18 cellular contexts compared by ENCODE assay signal in genomic region chr10:132542086-132542775, GRCh38. TPM values are rescaled to one million over a fixed set of nuclear protein-coding genes. Genes with fewer than 3 reads are reported as not detected.
DNase-seq lines count a peak whose midpoint lies in the region; ATAC-seq, FAIRE-seq and TF ChIP-seq lines count a peak whose summit lies in the region.
"Had no signal": no experiment of that assay in that cellular context is flagged by ENCODE, and none has a peak within 500 bp of the region (broad histone marks: within the 10 kb centered on the region; RNA-seq: fewer than 3 reads in every experiment).

No MANE protein-coding gene starts in this region.

- peak overlapping the region; percentile 30 for H3K4me2 ChIP-seq in GM12878 (ENCODE audit: control insufficient read depth, insufficient read depth)
- H3K4me2 ChIP-seq in neuronal stem cell (ENCODE audit: insufficient read depth, low read length, poor library complexity, severe bottlenecking): no peak overlapping the region

- TF ChIP-seq POLR2A in GM12878 (IDR thresholded peaks at IDR 0.05; ENCODE audit: low read depth, low read length): no peak

- CTCF ChIA-PET in GM12878 (lab: Yijun Ruan, JAX): interaction anchor here (0.9 to 4.5 kb wide), 5 partner anchors 9 to 83 kb away, joined by 5 to 27 read pairs (median 25); no protein-coding TSS in a partner anchor

- peak; percentile 5 for DNase-seq in NCI-H2227 (lab: John Stamatoyannopoulos, UW; ENCODE audit: unreplicated experiment)
- no peak for DNase-seq in NCI-H2227 treated with DMSO at 0.1 percent for 48 hours (lab: John Stamatoyannopoulos, UW)
- DNase-seq in DMS79 (lab: John Stamatoyannopoulos, UW): peak; percentile 16
- no peak for DNase-seq in GM12878 (ENCODE audit: low read depth, low spot score)
- DNase-seq in neuronal stem cell (ENCODE audit: low spot score): no peak
- no peak for DNase-seq in stimulated activated CD4-positive, alpha-beta T cell treated with anti-CD3 and anti-CD28 coated beads, Interleukin-4, amount 100 ng/mL, for 4 hours
- DNase-seq in glutamatergic neuron: no peak
- DNase-seq: activated B cell treated with CpG ODN at 0.5 μM for 24 hours; activated T-cell treated with anti-CD3 and anti-CD28 coated beads, Interleukin-2, amount 50 U/mL, for 24 hours; Caco-2; KBM-7; NCI-H187 treated with DMSO at 0.1 percent for 48 hours; NCI-H748 treated with DMSO at 0.1 percent for 48 hours; testis had no signal

- no peak for FAIRE-seq in GM12878 (lab: Jason Lieb, UNC)

- SMC1A ChIA-PET in GM12878 (lab: Charles Lee; ENCODE audit: uncharacterized antibody, unreplicated experiment): interaction anchor here (0.9 to 5.5 kb wide), 8 partner anchors 9 to 91 kb away, joined by 3 to 61 read pairs (median 10); no protein-coding TSS in a partner anchor

- H2BK5ac ChIP-seq in neuronal stem cell (ENCODE audit: low read length): no peak overlapping the region

- H3K4me1 Mint-ChIP-seq in glutamatergic neuron (ENCODE audit: low read depth, unreplicated experiment): peaks cover 21% of the 10 kb centered on the region

- no peaks in the 10 kb centered on the region for H3K79me1 ChIP-seq in neuronal stem cell (ENCODE audit: low read depth, low read length)

- H2BK120ac ChIP-seq in neuronal stem cell (ENCODE audit: low read depth, low read length): no peak overlapping the region

- no peak for ATAC-seq in GM12878
- no peak for ATAC-seq in HG02798 (IDR thresholded peaks at IDR 0.05; ENCODE audit: poor library complexity, unreplicated experiment)

- H3K36me3 ChIP-seq in GM12878 (ENCODE audit: control insufficient read depth in 2 of 2, insufficient read depth in 2 of 2, low read length in 1 of 2) (no peaks in the 10 kb centered on the region), neuronal stem cell (replicated peaks in 1 of 2; ENCODE audit: control insufficient read depth in 2 of 2, insufficient read depth in 2 of 2, low read length in 2 of 2) (no peaks in the 10 kb centered on the region)

- peaks cover 4% of the 10 kb centered on the region for H3K9me3 Mint-ChIP-seq in glutamatergic neuron (ENCODE audit: unreplicated experiment)
- H3K9me3 Mint-ChIP-seq: activated B cell treated with CpG ODN at 0.5 μM for 24 hours; activated T-cell treated with anti-CD3 and anti-CD28 coated beads, Interleukin-2, amount 50 U/mL, for 24 hours; neural crest cell had no signal

- H2BK15ac ChIP-seq in neuronal stem cell (ENCODE audit: low read length): no peak overlapping the region

- H3K79me2 ChIP-seq in GM12878 (ENCODE audit: control insufficient read depth, insufficient read depth, low read length): peaks cover 22% of the 10 kb centered on the region

- no peak overlapping the region for H3K27ac Mint-ChIP-seq in glutamatergic neuron (ENCODE audit: unreplicated experiment)

- POLR2A ChIA-PET in GM12878 (lab: Charles Lee): interaction anchor here (0.9 to 4.6 kb wide), 6 partner anchors 9 to 51 kb away, joined by 4 to 29 read pairs (median 6); no protein-coding TSS in a partner anchor

- H2AFZ ChIP-seq in GM12878 (ENCODE audit: control insufficient read depth, low read depth, low read length) (no peak overlapping the region), neuronal stem cell (ENCODE audit: low read length) (no peak overlapping the region)

- peaks cover 9% of the 10 kb centered on the region for H4K20me1 ChIP-seq in GM12878 (ENCODE audit: control insufficient read depth, insufficient read depth)

- H3K4me3 ChIP-seq in GM12878: no peak overlapping the region
- no peak overlapping the region for H3K4me3 ChIP-seq in neuronal stem cell (ENCODE audit: low read length in 2 of 2)
- H3K4me3 ChIP-seq: skin epidermis, testis had no signal

- peaks cover 6% of the 10 kb centered on the region for H3K27me3 Mint-ChIP-seq in glutamatergic neuron (ENCODE audit: unreplicated experiment)
- H3K27me3 Mint-ChIP-seq: activated B cell treated with CpG ODN at 0.5 μM for 24 hours; activated T-cell treated with anti-CD3 and anti-CD28 coated beads, Interleukin-2, amount 50 U/mL, for 24 hours had no signal

- H3K23ac ChIP-seq in neuronal stem cell (ENCODE audit: low read depth, low read length, poor library complexity): peak overlapping the region; percentile 59

- no peak for TF ChIP-seq EP300 in GM12878 (IDR thresholded peaks at IDR 0.05; ENCODE audit: borderline replicate concordance in 1 of 2, control insufficient read depth in 1 of 2, low read depth in 2 of 2, low read length in 2 of 2)

- WGBS in GM12878 (ENCODE audit: insufficient coverage, insufficient replicate concordance, low lambda C conversion rate, missing lambda C conversion rate): 98% methylated on average over 18 of the region's 19 CpGs
- WGBS in neuronal stem cell (ENCODE audit: extremely low coverage in 2 of 2, insufficient read length in 2 of 2, insufficient replicate concordance in 1 of 2), 2 donors: no CpG with 5 or more reads among the region's 19 CpGs

- H3K4ac ChIP-seq in neuronal stem cell (ENCODE audit: low read length): no peak overlapping the region

- no peak overlapping the region for H3K9ac ChIP-seq in GM12878 (ENCODE audit: control insufficient read depth, insufficient read depth, low read length)
- peak overlapping the region; percentile 27 for H3K9ac ChIP-seq in neuronal stem cell (ENCODE audit: low read depth, low read length, poor library complexity)

- peak overlapping the region; percentile 90 for H3K14ac ChIP-seq in neuronal stem cell (ENCODE audit: low read length)

- RAD21 ChIA-PET in GM12878 (lab: Charles Lee; ENCODE audit: unreplicated experiment): interaction anchor here (0.7 to 6.1 kb wide), 8 partner anchors 9 to 92 kb away, joined by 4 to 91 read pairs (median 18); no protein-coding TSS in a partner anchor

- BruUV-seq in GM12878 (replicated peaks; lab: Mats Ljungman, UMichigan): no TSS peak

- no peaks in the 10 kb centered on the region for H3K36me3 Mint-ChIP-seq in glutamatergic neuron (ENCODE audit: unreplicated experiment)

- H4K8ac ChIP-seq in neuronal stem cell (ENCODE audit: low read depth, low read length): no peak overlapping the region

- intact Hi-C loops in GM12878 (cut with micrococcal nuclease; ENCODE audit: unreplicated experiment): no loop called here

- no peak overlapping the region for H4K91ac ChIP-seq in neuronal stem cell (ENCODE audit: low read depth, low read length, poor library complexity)

- H3K27me3 ChIP-seq in GM12878 (replicated peaks in 1 of 2; ENCODE audit: control insufficient read depth in 2 of 2, insufficient read depth in 2 of 2, low read length in 1 of 2): no peaks in the 10 kb centered on the region; a peak in 1 of 4 replicates
- no peaks in the 10 kb centered on the region for H3K27me3 ChIP-seq in neuronal stem cell (ENCODE audit: control insufficient read depth in 3 of 3, insufficient read depth in 3 of 3, low read depth in 1 of 3, low read length in 3 of 3)
- H3K27me3 ChIP-seq: testis had no signal

- H3K18ac ChIP-seq in neuronal stem cell (ENCODE audit: low read length): no peak overlapping the region

- H3K4me1 ChIP-seq in GM12878 (ENCODE audit: control insufficient read depth, insufficient read depth, low read length): peaks cover 35% of the 10 kb centered on the region
- H3K4me1 ChIP-seq in neuronal stem cell (ENCODE audit: control insufficient read depth in 2 of 2, insufficient read depth in 1 of 2, low read depth in 1 of 2, low read length in 2 of 2): peaks cover 9 to 27% of the 10 kb centered on the region in 2 donors

- H3K9me3 ChIP-seq in GM12878 (replicated peaks; ENCODE audit: control insufficient read depth, insufficient read depth, low read length) (no peaks in the 10 kb centered on the region), neuronal stem cell (replicated peaks in 1 of 2; ENCODE audit: control insufficient read depth in 2 of 2, insufficient read depth in 1 of 2, low read depth in 1 of 2, low read length in 2 of 2) (no peaks in the 10 kb centered on the region)
- H3K9me3 ChIP-seq: Caco-2, testis had no signal

- H2AK5ac ChIP-seq in neuronal stem cell (ENCODE audit: low read depth, low read length): peak overlapping the region; percentile 87

- TF ChIP-seq CTCF in GM12878 (IDR thresholded peaks at IDR 0.05 in 2 of 3, conservative IDR thresholded peaks at IDR 0.05 in 1 of 3; ENCODE audit: control insufficient read depth in 2 of 3, extremely low read depth in 1 of 3, insufficient read depth in 1 of 3, low read depth in 3 of 3, low read length in 3 of 3) (no peak), glutamatergic neuron (IDR thresholded peaks at IDR 0.05; ENCODE audit: partially characterized antibody, unreplicated experiment) (no peak)

- H2BK12ac ChIP-seq in neuronal stem cell (ENCODE audit: low read length): no peak overlapping the region

- no peak overlapping the region for H3K4me3 Mint-ChIP-seq in glutamatergic neuron (ENCODE audit: unreplicated experiment)
- H3K4me3 Mint-ChIP-seq: activated B cell treated with CpG ODN at 0.5 μM for 24 hours had no signal

- in situ Hi-C loops in GM12878 (cut with MboI): no loop called here

- H3K27ac ChIP-seq in GM12878 (ENCODE audit: control insufficient read depth, insufficient read depth) (no peak overlapping the region), neuronal stem cell (replicated peaks; ENCODE audit: low read length) (no peak overlapping the region)
- H3K27ac ChIP-seq: 22Rv1, skin epidermis, testis had no signal

- no peak for TF ChIP-seq RAD21 in GM12878 (IDR thresholded peaks at IDR 0.05; ENCODE audit: insufficient read depth, low read depth, low read length)

TF ChIP-seq in GM12878, 131 proteins besides CTCF, POLR2A, EP300 and RAD21 (continues in another document):
- TF ChIP-seq CREM (IDR thresholded peaks at IDR 0.05; ENCODE audit: low read depth): no peak
- no peak for TF ChIP-seq POU2F2 (IDR thresholded peaks at IDR 0.05; ENCODE audit: borderline replicate concordance, low read depth, low read length)

RNA-seq across cellular contexts. Expression of gene INPP5A, which starts 4.6 kb away (rescaled TPM):
- 48.1 and 49.5 TPM in 2 replicates for total RNA-seq in GM12878 (2013; cell fraction: nucleolus; rRNA removed)
- total RNA-seq in GM12878 (2014; rRNA removed): 9.3 and 12.8 TPM in 2 replicates
- 7.8 and 8.8 TPM in 2 replicates for total RNA-seq in GM12878 (2014; rRNA removed; fragmentation: Illumina TruSeq; extraction: Trizol)
- 13.3 and 15.0 TPM in 2 replicates for total RNA-seq in GM12878 (2021)
- polyA plus RNA-seq in GM12878 (2011; ENCODE audit: low read depth): 2.9 TPM
- polyA plus RNA-seq in GM12878 (2011; rRNA removed): 12.3 and 14.7 TPM in 2 replicates
- polyA plus RNA-seq in GM12878 (2011; cell fraction: cytosol; rRNA removed): 11.5 and 13.5 TPM in 2 replicates
- polyA plus RNA-seq in GM12878 (2011; cell fraction: nucleus; rRNA removed): 22.4 and 29.0 TPM in 2 replicates
- 3.6 and 5.4 TPM in 2 replicates for polyA plus RNA-seq in GM12878 (2012)
- 4.8 and 4.9 TPM in 2 replicates for polyA plus RNA-seq in GM12878 (2014; fragmentation: Illumina TruSeq; extraction: Trizol)
- 1 to 10 TPM in 1 of 2 experiments, under 1 TPM in 1; 0.52 to 1.7 TPM for polyA plus RNA-seq in GM12878 (2014; fragmentation: Nextera tagmentation; extraction: Ambion mirVana)
- 8.0 and 9.0 TPM in 2 replicates for polyA plus RNA-seq in GM12878 (2014; rRNA removed)
- under 1 TPM; 0.69 to 0.74 TPM for polyA plus RNA-seq in GM12878 (2016; fragmentation: Nextera tagmentation; extraction: Ambion mirVana)
- 18.4 and 20.3 TPM in 2 replicates for polyA minus RNA-seq in GM12878 (2011; rRNA and poly(A)+ RNA removed)
- polyA minus RNA-seq in GM12878 (2011; cell fraction: cytosol; rRNA and poly(A)+ RNA removed): 8.1 and 10.2 TPM in 2 replicates
- polyA minus RNA-seq in GM12878 (2011; cell fraction: nucleus; rRNA and poly(A)+ RNA removed): 27.4 and 28.0 TPM in 2 replicates
- polyA plus RNA-seq in neuronal stem cell (2013, experiment 1 of 2): 13.4 TPM
- 13.7 TPM for polyA plus RNA-seq in neuronal stem cell (2013, experiment 2 of 2)
- 36.3 TPM for total RNA-seq in glutamatergic neuron (ENCODE audit: unreplicated experiment)

Comparison
In these comparisons a context has a peak if more than half of its experiments do, and no peak if none do; other contexts are left out.
1. DNase-seq: peak in NCI-H2227 (single experiment) and DMS79 (single experiment); none in NCI-H2227 treated with DMSO at 0.1 percent for 48 hours (single experiment), GM12878 (single experiment), neuronal stem cell (single experiment), stimulated activated CD4-positive, alpha-beta T cell treated with anti-CD3 and anti-CD28 coated beads, Interleukin-4, amount 100 ng/mL, for 4 hours (0 of 2) and glutamatergic neuron (single experiment).